Comparison of ENCODE assay signal across 31 cellular contexts in genomic region chr17:33819539-33819938, GRCh38.
DNase-seq lines count a peak whose midpoint lies in the region; ATAC-seq, FAIRE-seq and TF ChIP-seq lines count a peak whose summit lies in the region.
"Had no signal": no experiment of that assay in that cellular context is flagged by ENCODE, and none has a peak within 500 bp of the region (broad histone marks: within the 10 kb centered on the region; RNA-seq: fewer than 3 reads in every experiment).

No MANE protein-coding gene starts in this region.

- no peaks in the 10 kb centered on the region for H3K9me3 ChIP-seq in K562 (replicated peaks; ENCODE audit: control insufficient read depth, insufficient read depth, low read depth, low read length)
- H3K9me3 ChIP-seq: A549; BE2C; BLaER1; BLaER1 treated with 17β-estradiol and CSF1 and Interleukin-3, amounts not matched to agents 10 nM and 100 nM; Caco-2 had no signal

- no peaks in the 10 kb centered on the region for H4K20me1 ChIP-seq in K562 (replicated peaks; ENCODE audit: control insufficient read depth, insufficient read depth, low read length)
- H4K20me1 ChIP-seq: BLaER1 treated with 17β-estradiol and CSF1 and Interleukin-3, amounts not matched to agents 10 nM and 100 nM had no signal

- no peak for ATAC-seq in K562
- no peak for ATAC-seq in left colon
- ATAC-seq: A549; CD8-positive, alpha-beta T cell had no signal

- H3K9me1 ChIP-seq in K562 (ENCODE audit: control insufficient read depth, insufficient read depth, low read length) = no peaks in the 10 kb centered on the region

- no peak for TF ChIP-seq RAD21 in K562 (CRISPR knock-in tag; conservative IDR thresholded peaks at IDR 0.05 in 1 of 2, IDR thresholded peaks at IDR 0.05 in 1 of 2)

- POLR2A ChIA-PET in K562 (lab: Yijun Ruan, JAX) = interaction anchor here (0.7 to 1.3 kb wide), 4 partner anchors 13 to 1033 kb away, joined by 3 to 4 read pairs (median 3); no protein-coding TSS in a partner anchor

- BruUV-seq in K562 (replicated peaks; lab: Mats Ljungman, UMichigan) = no TSS peak

- TF ChIP-seq POLR2A in K562 (conservative IDR thresholded peaks at IDR 0.05) = no peak

- intact Hi-C loops in K562 (cut with micrococcal nuclease) = no loop called here
- intact Hi-C loops in left colon (cut with DNase I, micrococcal nuclease) = no loop called here

- H3K27me3 ChIP-seq in K562 (ENCODE audit: control insufficient read depth in 2 of 2, insufficient read depth in 2 of 2, low read length in 2 of 2) (peaks cover 18 to 24% of the 10 kb centered on the region in 2 experiments), bronchial epithelial cell (ENCODE audit: control insufficient read depth, insufficient read depth, low read length) (no peaks in the 10 kb centered on the region)
- H3K27me3 ChIP-seq: BE2C, BLaER1 had no signal

- in situ Hi-C loops in K562 (cut with MboI) = no loop called here

- TF ChIP-seq EP300 in K562 (IDR thresholded peaks at IDR 0.05; ENCODE audit: low read length) = no peak

- CTCF ChIA-PET in K562 (lab: Yijun Ruan, JAX; ENCODE audit: low intra/inter-chr PET ratio) = no interaction called here

- H3K4me3 ChIP-seq in K562 = no peak overlapping the region
- no peak overlapping the region for H3K4me3 ChIP-seq in bronchial epithelial cell (ENCODE audit: low read depth, low read length)
- H3K4me3 ChIP-seq: A549; BLaER1; BLaER1 treated with 17β-estradiol and CSF1 and Interleukin-3, amounts not matched to agents 10 nM and 100 nM had no signal

- DNase-seq in K562 (ENCODE audit: extremely low read depth in 1 of 4, low spot score in 3 of 4) = no peak
- DNase-seq in bronchial epithelial cell (ENCODE audit: low read depth) = no peak
- no peak for DNase-seq in left colon
- DNase-seq in NCI-H524 treated with DMSO at 0.1 percent for 48 hours (lab: John Stamatoyannopoulos, UW) = no peak
- DNase-seq: 8988T; ACHN; AML-193; BE2C; C1 segment of cervical spinal cord; Caco-2; Calu3; CD4-positive, alpha-beta memory T cell; CD4-positive, alpha-beta T cell; CD4-positive, CD25-positive, alpha-beta regulatory T cell; CD8-positive, alpha-beta memory T cell; CD8-positive, alpha-beta T cell; COR-L47; DMS 273 treated with DMSO at 0.1 percent for 48 hours; DMS153; DMS53; DMS79; DMS79 treated with DMSO at 0.1 percent for 48 hours; DND-41; EL had no signal

- no peak overlapping the region for H3K9ac ChIP-seq in K562 (ENCODE audit: insufficient read depth in 1 of 2, low read depth in 2 of 2, low read length in 2 of 2)
- H3K9ac ChIP-seq: BLaER1; BLaER1 treated with 17β-estradiol and CSF1 and Interleukin-3, amounts not matched to agents 10 nM and 100 nM had no signal

- FAIRE-seq in K562 (lab: Jason Lieb, UNC) (peak; percentile 15), bronchial epithelial cell (lab: Jason Lieb, UNC) (peak; percentile 73)
- FAIRE-seq: A204.1, A549, D721Med had no signal

- no peaks in the 10 kb centered on the region for H3K4me1 ChIP-seq in K562 (replicated peaks in 1 of 2; ENCODE audit: control insufficient read depth in 2 of 2, insufficient read depth in 2 of 2, low read length in 2 of 2)
- H3K4me1 ChIP-seq: A549, BE2C, Caco-2 had no signal

- no peak for TF ChIP-seq CTCF in K562 (IDR thresholded peaks at IDR 0.05 in 2 of 3, conservative IDR thresholded peaks at IDR 0.05 in 1 of 3; ENCODE audit: insufficient read depth in 2 of 3, low read depth in 1 of 3, low read length in 3 of 3)
- TF ChIP-seq CTCF in bronchial epithelial cell (IDR thresholded peaks at IDR 0.05; ENCODE audit: insufficient read depth, low read length, severe bottlenecking) = no peak

- H3K79me2 ChIP-seq in K562 (ENCODE audit: control insufficient read depth, insufficient read depth, low read length) = no peaks in the 10 kb centered on the region

- H3K27ac ChIP-seq in K562 (ENCODE audit: extremely low read depth, low read depth, low read length) = no peak overlapping the region
- H3K27ac ChIP-seq: 22Rv1; A549; BLaER1; BLaER1 treated with 17β-estradiol and CSF1 and Interleukin-3, amounts not matched to agents 10 nM and 100 nM; C4-2B had no signal

- H3K4me2 ChIP-seq in K562 (ENCODE audit: insufficient read depth, low read length) = no peak overlapping the region
- H3K4me2 ChIP-seq: A549; BLaER1; BLaER1 treated with 17β-estradiol and CSF1 and Interleukin-3, amounts not matched to agents 10 nM and 100 nM had no signal

- H3K36me3 ChIP-seq in K562 (ENCODE audit: control insufficient read depth, insufficient read depth, low read length) (no peaks in the 10 kb centered on the region), bronchial epithelial cell (ENCODE audit: control insufficient read depth, insufficient read depth, low read length) (no peaks in the 10 kb centered on the region)
- H3K36me3 ChIP-seq: BE2C; BLaER1; BLaER1 treated with 17β-estradiol and CSF1 and Interleukin-3, amounts not matched to agents 10 nM and 100 nM had no signal

- 5% methylated on average over 4 of the region's 4 CpGs for WGBS in K562 (ENCODE audit: insufficient coverage, low coverage, missing lambda C conversion rate)

- no peak overlapping the region for H2AFZ ChIP-seq in K562 (ENCODE audit: low read depth, low read length)

TF ChIP-seq in K562, 482 proteins besides CTCF, POLR2A, EP300 and RAD21:
- TF ChIP-seq ZBTB2 (IDR thresholded peaks at IDR 0.05) (no peak), SIX5 (IDR thresholded peaks at IDR 0.05; ENCODE audit: borderline replicate concordance in 1 of 2, insufficient read depth in 1 of 2, low read depth in 1 of 2, low read length in 2 of 2) (no peak), ZBTB1 (CRISPR knock-in tag; IDR thresholded peaks at IDR 0.05; ENCODE audit: borderline replicate concordance, low read depth) (no peak), ZC3H8 (IDR thresholded peaks at IDR 0.05) (no peak), NR1H2 (CRISPR knock-in tag; IDR thresholded peaks at IDR 0.05) (no peak), RNF2 (IDR thresholded peaks at IDR 0.05) (no peak), DEAF1 (CRISPR knock-in tag; IDR thresholded peaks at IDR 0.05) (no peak), PCBP1 (IDR thresholded peaks at IDR 0.05; ENCODE audit: low read depth, low read length, poor library complexity, severe bottlenecking) (no peak), EHMT2 (IDR thresholded peaks at IDR 0.05) (no peak), SRSF7 (optimal IDR thresholded peaks at IDR 0.05; ENCODE audit: low read depth, low read length) (no peak), RBM25 (IDR thresholded peaks at IDR 0.05; ENCODE audit: low read depth, low read length, severe bottlenecking) (peak; percentile 63), ZFP36 (IDR thresholded peaks at IDR 0.05; ENCODE audit: low read depth, low read length, partially characterized antibody) (peak; percentile 54), SMAD3 (CRISPR knock-in tag; conservative IDR thresholded peaks at IDR 0.05) (no peak), CBX8 (IDR thresholded peaks at IDR 0.05; ENCODE audit: borderline replicate concordance, extremely low read depth, low read depth, low read length, poor library complexity, severe bottlenecking) (no peak)
